ENCODE assay signal across 14 cellular contexts in the genomic region with DNA sequence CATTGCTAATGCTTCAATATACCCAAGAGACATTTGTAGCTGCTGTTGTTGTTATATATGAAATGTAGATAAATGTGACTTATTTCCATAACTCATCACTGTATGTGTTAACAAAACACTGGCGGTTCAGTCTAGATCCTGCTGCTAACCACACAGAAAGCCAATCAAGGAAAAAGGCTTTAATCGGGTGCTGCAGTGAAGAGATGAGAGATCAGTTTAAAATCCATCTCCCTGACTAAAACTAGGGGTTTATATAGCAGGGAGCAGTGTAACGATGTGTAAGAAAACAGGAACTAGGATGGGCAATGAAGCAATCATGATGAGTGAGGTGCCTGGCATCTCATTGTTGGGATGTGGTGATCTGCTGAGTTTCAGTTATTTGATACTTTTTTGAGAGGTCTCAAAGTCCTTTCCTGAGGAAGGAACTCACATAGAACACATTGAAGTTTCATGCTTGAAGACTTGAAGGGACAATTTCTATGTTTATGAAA.
DNase-seq lines count a peak whose midpoint lies in the region; ATAC-seq and TF ChIP-seq lines count a peak whose summit lies in the region.
"Had no signal": no experiment of that assay in that cellular context is flagged by ENCODE, and none has a peak within 500 bp of the region (broad histone marks: within the 10 kb centered on the region; RNA-seq: fewer than 3 reads in every experiment).

No MANE protein-coding gene starts in this region.

- no peak overlapping the region for H3K4me3 ChIP-seq in NB4 (ENCODE audit: low read depth, low read length)
- no peak overlapping the region for H3K4me3 ChIP-seq in epithelial cell of esophagus (ENCODE audit: low read length)
- H3K4me3 ChIP-seq: A549, GM12878, K562 had no signal

- no peak for TF ChIP-seq POLR2A in NB4 (IDR thresholded peaks at IDR 0.05; ENCODE audit: extremely low read depth, insufficient read length)

- no peak for ATAC-seq in GM18502 (IDR thresholded peaks at IDR 0.05; ENCODE audit: poor library complexity, unreplicated experiment)
- ATAC-seq: A549; CD8-positive, alpha-beta T cell; GM12878; K562 had no signal

- peak; percentile 53 for DNase-seq in DMS53 (lab: John Stamatoyannopoulos, UW)
- DNase-seq in HT1080 (ENCODE audit: low read depth) = peak; percentile 25
- peak; percentile 15 for DNase-seq in NB4 (ENCODE audit: low read depth)
- DNase-seq in epithelial cell of esophagus (ENCODE audit: low read depth) = peak; percentile 4
- DNase-seq in LoVo (ENCODE audit: low spot score) = no peak
- DNase-seq: BE2C; CD8-positive, alpha-beta T cell; DMS79; GOT3; H9 had no signal

- TF ChIP-seq CTCF in NB4 (IDR thresholded peaks at IDR 0.05; ENCODE audit: low read depth, low read length) (no peak), epithelial cell of esophagus (IDR thresholded peaks at IDR 0.05; ENCODE audit: insufficient read depth, low read depth, low read length, missing control alignments) (no peak)
